In the genomic region with DNA sequence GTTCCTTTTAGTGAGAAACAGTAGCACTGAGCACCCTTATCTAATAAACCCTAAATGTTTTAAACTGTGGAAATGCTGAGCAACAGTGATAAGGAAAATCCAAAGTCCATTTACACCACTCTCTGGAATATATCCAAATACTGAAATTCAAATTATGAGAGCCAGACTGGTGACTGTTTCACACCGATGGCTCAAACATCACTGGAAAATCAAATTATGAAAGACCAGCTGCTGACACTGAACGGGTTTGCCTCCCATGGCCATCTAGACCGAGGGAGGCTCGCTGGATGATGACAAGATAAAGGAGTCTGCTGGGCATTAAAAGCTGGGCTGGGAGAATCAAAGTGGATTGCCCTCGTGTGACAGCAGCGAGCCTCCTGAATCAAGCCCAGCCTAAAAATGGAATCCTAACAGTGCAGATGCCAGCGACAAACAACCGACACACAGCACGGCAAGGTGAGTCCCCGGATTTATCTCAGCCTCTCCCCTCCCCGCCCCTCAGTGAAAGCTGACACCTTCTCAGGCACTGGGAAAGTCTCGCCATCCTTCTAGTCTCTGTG, we compare ENCODE assay signal across 11 cellular contexts. TPM values are rescaled to one million over a fixed set of nuclear protein-coding genes. Genes with fewer than 3 reads are reported as not detected.
DNase-seq lines count a peak whose midpoint lies in the region; ATAC-seq and TF ChIP-seq lines count a peak whose summit lies in the region.
"Had no signal": no experiment of that assay in that cellular context is flagged by ENCODE, and none has a peak within 500 bp of the region (broad histone marks: within the 10 kb centered on the region; RNA-seq: fewer than 3 reads in every experiment).

No MANE protein-coding gene starts in this region.

- H3K4me3 ChIP-seq in right cardiac atrium (ENCODE audit: low read length) (no peak overlapping the region), body of pancreas (no peak overlapping the region), tibial artery (no peak overlapping the region)

- H3K9me3 ChIP-seq in right cardiac atrium (ENCODE audit: control insufficient read depth, low read length) (no peaks in the 10 kb centered on the region), body of pancreas (no peaks in the 10 kb centered on the region), tibial artery (no peaks in the 10 kb centered on the region)

- H3K27me3 ChIP-seq in right cardiac atrium (ENCODE audit: control insufficient read depth, insufficient read depth) (no peaks in the 10 kb centered on the region), body of pancreas (no peaks in the 10 kb centered on the region), tibial artery (no peaks in the 10 kb centered on the region)

- 56% methylated on average over 12 of the region's 12 CpGs for WGBS in right cardiac atrium
- 17 to 25% methylated on average over 11 to 12 of the region's 12 CpGs for WGBS in body of pancreas, 2 donors

- TF ChIP-seq POLR2A in body of pancreas (IDR thresholded peaks at IDR 0.05) = no peak

- intact Hi-C loops in right cardiac atrium (cut with DNase I) (no loop called here), left ventricle myocardium superior (cut with micrococcal nuclease) (no loop called here), body of pancreas (cut with DNase I) (no loop called here), tibial artery (cut with DNase I; ENCODE audit: low total_unique reads) (no loop called here)

- DNase-seq in right cardiac atrium = no peak
- no peak for DNase-seq in left ventricle myocardium superior
- DNase-seq in body of pancreas = peak; percentile 40 to 57 (median 52)
- DNase-seq in left kidney (ENCODE audit: low read depth, low spot score) = peak; percentile 56
- DNase-seq in T-helper 9 cell = no peak
- no peak for DNase-seq in tibial artery
- DNase-seq in EL = no peak
- DNase-seq: activated naive CD4-positive, alpha-beta T cell treated with Interleukin-2 at 50 U/mL for 16 hours; NCI-H1105 treated with DMSO at 0.1 percent for 48 hours; Right ventricle myocardium superior had no signal

- H3K36me3 ChIP-seq in body of pancreas (replicated peaks in 1 of 2; ENCODE audit: insufficient read depth in 1 of 2, low read depth in 2 of 2) (no peaks in the 10 kb centered on the region), tibial artery (no peaks in the 10 kb centered on the region)

- TF ChIP-seq CTCF in body of pancreas (IDR thresholded peaks at IDR 0.05) = no peak
- TF ChIP-seq CTCF in tibial artery (IDR thresholded peaks at IDR 0.05) = no peak

- no peak overlapping the region for H3K27ac ChIP-seq in right cardiac atrium (ENCODE audit: low read length)
- H3K27ac ChIP-seq in body of pancreas = peak overlapping the region in 2 of 4 donors; percentile 61 to 69
- H3K27ac ChIP-seq in tibial artery = no peak overlapping the region

- no peaks in the 10 kb centered on the region for H3K4me1 ChIP-seq in right cardiac atrium (ENCODE audit: control insufficient read depth, insufficient read depth, low read length)
- H3K4me1 ChIP-seq in body of pancreas = peaks cover 26% of the 10 kb centered on the region
- H3K4me1 ChIP-seq in tibial artery = peaks cover 0 to 9% (median 8%) of the 10 kb centered on the region in 4 donors

- ATAC-seq in right cardiac atrium (peak; percentile 25 to 63), left ventricle myocardium superior (no peak), body of pancreas (peak; percentile 91), HG02588 (IDR thresholded peaks at IDR 0.05; ENCODE audit: unreplicated experiment) (no peak)

RNA-seq across cellular contexts. Expression of gene SERPINE2, which starts 30.3 kb away (rescaled TPM):
- total RNA-seq in right cardiac atrium (10 to 100 TPM; 15.4 to 49.4 (median 25.6) TPM), left ventricle myocardium superior (6.0 TPM), body of pancreas (1 to 10 TPM; 1.6 to 4.4 TPM)
- 24.2 TPM for polyA plus RNA-seq in right cardiac atrium

RNA-seq across cellular contexts. Expression of gene MRPL44, which starts 51.5 kb away (rescaled TPM):
- total RNA-seq in right cardiac atrium (10 to 100 TPM; 22.0 to 31.8 (median 30.4) TPM), left ventricle myocardium superior (40.0 TPM), body of pancreas (10 to 100 TPM; 11.5 to 21.0 TPM)
- 34.9 TPM for polyA plus RNA-seq in right cardiac atrium

Comparison
In these comparisons a context has a peak if more than half of its experiments do, and no peak if none do; other contexts are left out.
1. ATAC-seq: peak in right cardiac atrium (2 of 2) and body of pancreas (single experiment); none in left ventricle myocardium superior (single experiment) and HG02588 (single experiment).
2. DNase-seq: peak in body of pancreas (4 of 4) and left kidney (single experiment); none in right cardiac atrium (0 of 3), left ventricle myocardium superior (single experiment), T-helper 9 cell (single experiment), tibial artery (0 of 2) and EL (single experiment).